Comparison of ENCODE assay signal across 8 cellular contexts in the genomic region with DNA sequence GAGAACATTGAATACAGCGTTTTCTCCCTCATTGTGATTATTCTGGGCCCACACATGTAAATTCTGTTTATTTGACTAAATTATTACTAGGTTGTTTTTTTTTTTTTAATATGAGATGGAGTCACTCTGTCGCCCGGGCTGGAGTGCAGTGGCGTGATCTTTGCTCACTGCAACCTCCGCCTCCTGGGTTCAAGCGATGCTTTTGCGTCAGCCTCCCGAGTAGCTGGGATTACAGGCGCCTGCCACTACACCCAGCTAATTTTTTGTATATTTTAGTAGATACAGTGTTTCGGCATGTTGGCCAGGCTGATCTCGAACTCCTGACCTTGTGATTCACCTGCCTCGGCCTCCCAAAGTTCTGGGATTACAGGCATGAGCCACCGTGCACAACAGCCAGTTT. TPM values are rescaled to one million over a fixed set of nuclear protein-coding genes. Genes with fewer than 3 reads are reported as not detected.
DNase-seq lines count a peak whose midpoint lies in the region; ATAC-seq and TF ChIP-seq lines count a peak whose summit lies in the region.
"Not testable (repeated sequence)": the region's sequence is repeated elsewhere in the genome, so short reads cannot be mapped to it uniquely, and the experiment has no call there.

No MANE protein-coding gene starts in this region.

- not testable (repeated sequence) for H3K27me3 Mint-ChIP-seq in activated T-cell treated with anti-CD3 and anti-CD28 coated beads, Interleukin-2, amount 50 U/mL, for 24 hours; memory B cell

- ATAC-seq in body of pancreas; memory B cell (ENCODE audit: low read depth); thoracic aorta (ENCODE audit: insufficient number of reproducible peaks, low FRiP score, low read depth): not testable (repeated sequence)

- peak overlapping the region; percentile 42; the same call in 1 of the 2 replicates for H3K9ac ChIP-seq in BLaER1
- not testable (repeated sequence) for H3K9ac ChIP-seq in Loucy (ENCODE audit: low read depth, low read length, poor library complexity, severe bottlenecking); trophoblast cell (ENCODE audit: low read length)

- H3K4me3 Mint-ChIP-seq in activated T-cell treated with anti-CD3 and anti-CD28 coated beads, Interleukin-2, amount 50 U/mL, for 24 hours, result peak overlapping the region; percentile 61
- H3K4me3 Mint-ChIP-seq in memory B cell, result not testable (repeated sequence)

- H3K4me1 Mint-ChIP-seq in activated T-cell treated with anti-CD3 and anti-CD28 coated beads, Interleukin-2, amount 50 U/mL, for 24 hours (ENCODE audit: low read depth), result peaks cover 76% of the 10 kb centered on the region
- peaks cover 49% of the 10 kb centered on the region for H3K4me1 Mint-ChIP-seq in memory B cell

- H3K27me3 ChIP-seq in BLaER1; Loucy (ENCODE audit: insufficient read depth, low read length, poor library complexity, severe bottlenecking); body of pancreas; trophoblast cell (ENCODE audit: insufficient read depth, low read length); thoracic aorta (replicated peaks; ENCODE audit: insufficient read depth): not testable (repeated sequence)

- H3K4me1 ChIP-seq in BLaER1 (peaks cover 48% of the 10 kb centered on the region), Loucy (ENCODE audit: insufficient read depth, low read length, poor library complexity, severe bottlenecking) (peaks cover 52% of the 10 kb centered on the region), body of pancreas (peaks cover 90% of the 10 kb centered on the region), trophoblast cell (ENCODE audit: control insufficient read depth in 1 of 2, insufficient read depth in 2 of 2, low read length in 2 of 2) (peaks cover 13 to 20% of the 10 kb centered on the region in 2 experiments), thoracic aorta (ENCODE audit: control insufficient read depth in 1 of 2, low read depth in 2 of 2) (peaks cover 35 to 61% of the 10 kb centered on the region in 2 donors)

- not testable (repeated sequence) for H3K9me3 Mint-ChIP-seq in activated T-cell treated with anti-CD3 and anti-CD28 coated beads, Interleukin-2, amount 50 U/mL, for 24 hours; memory B cell

- not testable (repeated sequence) for H2AFZ ChIP-seq in Loucy (ENCODE audit: low read length); trophoblast cell (ENCODE audit: insufficient read depth, low read length, poor library complexity)

- H2BK12ac ChIP-seq in trophoblast cell (ENCODE audit: low read length), result peak overlapping the region; percentile 45

- not testable (repeated sequence) for H3K27ac ChIP-seq in BLaER1
- H3K27ac ChIP-seq in body of pancreas, result peak overlapping the region; percentile 46 to 66 (median 55)
- peak overlapping the region; percentile 21 for H3K27ac ChIP-seq in trophoblast cell (ENCODE audit: low read depth, low read length)
- H3K27ac ChIP-seq in thoracic aorta, result peak overlapping the region; percentile 7 to 9

- DNase-seq in activated T-cell treated with anti-CD3 and anti-CD28 coated beads, Interleukin-2, amount 50 U/mL, for 24 hours; body of pancreas; fibroblast of the aortic adventitia (ENCODE audit: low read depth); memory B cell (ENCODE audit: low spot score in 2 of 2); trophoblast cell; thoracic aorta (ENCODE audit: low spot score): not testable (repeated sequence)

- peaks cover 13% of the 10 kb centered on the region for H3K36me3 Mint-ChIP-seq in activated T-cell treated with anti-CD3 and anti-CD28 coated beads, Interleukin-2, amount 50 U/mL, for 24 hours (ENCODE audit: low read depth)
- peaks cover 15% of the 10 kb centered on the region for H3K36me3 Mint-ChIP-seq in memory B cell

- peaks cover 99% of the 10 kb centered on the region for H3K79me2 ChIP-seq in Loucy (ENCODE audit: insufficient read depth, low read length)
- H3K79me2 ChIP-seq in trophoblast cell (ENCODE audit: control insufficient read depth, insufficient read depth, low read length, poor library complexity), result peaks cover 12% of the 10 kb centered on the region

- not testable (repeated sequence) for H3K9me2 ChIP-seq in Loucy (replicated peaks; ENCODE audit: low read depth, low read length)

- H3K4me3 ChIP-seq in BLaER1; body of pancreas; trophoblast cell (ENCODE audit: low read depth, low read length); thoracic aorta: not testable (repeated sequence)
- peak overlapping the region; percentile 56 for H3K4me3 ChIP-seq in Loucy (ENCODE audit: low read length, poor library complexity, severe bottlenecking)
- H3K4me3 ChIP-seq in fibroblast of the aortic adventitia (ENCODE audit: low read depth, low read length), result peak overlapping the region; percentile 46

- intact Hi-C loops in body of pancreas (cut with DNase I), result not testable (repeated sequence)

- 46 to 60% methylated on average over 13 of the region's 13 CpGs for WGBS in body of pancreas, 2 donors
- no CpG with 5 or more reads among the region's 13 CpGs for WGBS in trophoblast cell (ENCODE audit: extremely low coverage, insufficient coverage, insufficient read length)

- H4K91ac ChIP-seq in trophoblast cell (ENCODE audit: low read depth, low read length), result not testable (repeated sequence)

- H3K27ac Mint-ChIP-seq in activated T-cell treated with anti-CD3 and anti-CD28 coated beads, Interleukin-2, amount 50 U/mL, for 24 hours, result peak overlapping the region; percentile 86
- H3K27ac Mint-ChIP-seq in memory B cell, result peak overlapping the region; percentile 77

- H3K4me2 ChIP-seq in BLaER1 (peak overlapping the region; percentile 82), Loucy (ENCODE audit: low read depth, low read length, poor library complexity, severe bottlenecking) (peak overlapping the region; percentile 96)
- not testable (repeated sequence) for H3K4me2 ChIP-seq in trophoblast cell (ENCODE audit: low read length)

- not testable (repeated sequence) for H4K8ac ChIP-seq in trophoblast cell (ENCODE audit: low read depth, low read length)

- H2AK5ac ChIP-seq in trophoblast cell (ENCODE audit: low read length), result not testable (repeated sequence)

- not testable (repeated sequence) for H3K14ac ChIP-seq in trophoblast cell (ENCODE audit: low read length)

- not testable (repeated sequence) for H3K23ac ChIP-seq in trophoblast cell (ENCODE audit: low read length)

- not testable (repeated sequence) for H4K12ac ChIP-seq in trophoblast cell (ENCODE audit: low read depth, low read length)

- H3K9me3 ChIP-seq in BLaER1, result peaks cover 27% of the 10 kb centered on the region
- H3K9me3 ChIP-seq in Loucy (ENCODE audit: insufficient read depth, low read depth, low read length); body of pancreas; trophoblast cell (ENCODE audit: insufficient read depth, low read depth, low read length); thoracic aorta: not testable (repeated sequence)

- peaks cover 49% of the 10 kb centered on the region for H3K36me3 ChIP-seq in BLaER1
- not testable (repeated sequence) for H3K36me3 ChIP-seq in Loucy (ENCODE audit: insufficient read depth, low read length); body of pancreas (replicated peaks in 1 of 2; ENCODE audit: insufficient read depth in 1 of 2, low read depth in 2 of 2); trophoblast cell (ENCODE audit: control insufficient read depth in 1 of 2, insufficient read depth in 2 of 2, low read length in 2 of 2); thoracic aorta

- peak overlapping the region; percentile 26 for H2BK5ac ChIP-seq in trophoblast cell (ENCODE audit: low read depth, low read length, poor library complexity)

- not testable (repeated sequence) for H3F3A ChIP-seq in Loucy (ENCODE audit: low read depth)

- not testable (repeated sequence) for H3K18ac ChIP-seq in trophoblast cell (ENCODE audit: low read length)

- H4K20me1 ChIP-seq in BLaER1, result peaks cover 94% of the 10 kb centered on the region
- peaks cover 63% of the 10 kb centered on the region for H4K20me1 ChIP-seq in Loucy (ENCODE audit: insufficient read depth, low read length, poor library complexity, severe bottlenecking)

- H3K4ac ChIP-seq in trophoblast cell (ENCODE audit: low read depth, low read length), result peak overlapping the region; percentile 59

- H3K79me1 ChIP-seq in trophoblast cell (ENCODE audit: low read length), result not testable (repeated sequence)

- TF ChIP-seq CTCF in Loucy (conservative IDR thresholded peaks at IDR 0.05; ENCODE audit: low read length); body of pancreas (IDR thresholded peaks at IDR 0.05); fibroblast of the aortic adventitia (IDR thresholded peaks at IDR 0.05; ENCODE audit: insufficient read depth, low read length); thoracic aorta (IDR thresholded peaks at IDR 0.05): not testable (repeated sequence)

- not testable (repeated sequence) for TF ChIP-seq POLR2A in body of pancreas (IDR thresholded peaks at IDR 0.05)

- H2BK120ac ChIP-seq in trophoblast cell (ENCODE audit: insufficient read depth, low read length, poor library complexity), result peak overlapping the region; percentile 10

RNA-seq across cellular contexts. Expression of a gene that starts 5.9 kb away (rescaled TPM):
- total RNA-seq in body of pancreas (10 to 100 TPM; 25.2 to 39.9 TPM), fibroblast of the aortic adventitia (ENCODE audit: low replicate concordance) (19.1 and 35.3 TPM in 2 replicates), thoracic aorta (10 to 100 TPM; 58.5 to 98.0 TPM)
- polyA plus RNA-seq in trophoblast cell (2013), result 8.2 and 9.3 TPM in 2 replicates
